8 cellular contexts compared by ENCODE assay signal in the genomic region with DNA sequence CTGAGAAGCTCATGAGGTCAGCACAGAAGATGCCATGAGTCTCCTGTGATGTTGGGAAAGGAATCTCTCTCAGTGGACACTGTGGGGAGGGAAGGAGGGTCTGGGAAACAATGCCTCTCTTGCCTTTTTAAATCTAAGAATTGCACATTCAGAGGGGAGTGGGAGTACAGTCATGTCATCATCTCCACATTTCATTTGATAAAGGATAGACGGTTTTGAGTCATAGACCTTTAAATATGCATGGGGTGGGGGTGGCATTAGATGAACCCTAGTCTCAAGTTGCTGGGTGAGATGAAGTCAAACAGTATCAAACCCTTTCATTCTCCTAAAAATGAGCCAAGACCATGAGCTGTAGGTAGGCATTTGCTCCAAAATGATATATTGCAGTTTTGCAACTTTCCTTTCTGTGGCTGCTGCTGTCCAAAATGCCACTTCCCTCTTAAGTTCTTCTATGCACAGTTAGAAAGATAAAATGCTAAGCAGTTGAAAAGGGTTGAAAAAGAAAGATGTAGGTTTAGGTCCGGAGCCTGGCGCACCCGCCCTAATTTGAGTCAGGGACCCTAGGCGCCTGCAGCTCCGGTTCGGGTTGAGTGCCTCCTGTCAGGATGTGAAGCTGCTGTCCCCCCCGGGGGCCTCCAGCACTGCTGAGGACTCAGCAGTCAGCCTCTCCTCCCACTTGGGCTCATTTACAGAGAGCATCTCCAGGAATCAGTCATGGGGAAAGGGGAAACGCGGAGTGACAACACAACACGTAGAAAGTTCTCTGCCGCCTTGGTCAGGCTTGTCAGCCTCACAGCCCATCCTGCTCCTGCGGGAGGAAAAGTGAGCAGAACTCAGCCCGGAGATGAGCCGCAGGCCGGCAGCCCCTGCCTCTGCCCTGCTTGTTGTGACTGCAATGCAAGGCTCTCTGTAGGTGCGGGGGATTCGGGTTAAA.
DNase-seq lines count a peak whose midpoint lies in the region; ATAC-seq, FAIRE-seq and TF ChIP-seq lines count a peak whose summit lies in the region.

No MANE protein-coding gene starts in this region.

- no peak overlapping the region for H3K27ac ChIP-seq in SU-DHL-6 (ENCODE audit: low read depth, low read length)
- H3K27ac ChIP-seq in astrocyte (ENCODE audit: low read depth, low read length) = no peak overlapping the region
- peak overlapping the region in 1 of 2 donors; percentile 66 for H3K27ac ChIP-seq in mucosa of rectum (ENCODE audit: low read depth in 2 of 2, low read length in 2 of 2)
- no peak overlapping the region for H3K27ac ChIP-seq in suprapubic skin

- H3K9ac ChIP-seq in SU-DHL-6 (ENCODE audit: low read length) (no peak overlapping the region), astrocyte (ENCODE audit: low read length) (no peak overlapping the region), mucosa of rectum (ENCODE audit: low read depth in 1 of 2, low read length in 2 of 2) (peak overlapping the region; percentile 18 to 52)

- H3K4me1 Mint-ChIP-seq in astrocyte (ENCODE audit: low read depth, unreplicated experiment) = peaks cover 38% of the 10 kb centered on the region

- peaks cover 3% of the 10 kb centered on the region for H3K9me3 Mint-ChIP-seq in astrocyte (ENCODE audit: unreplicated experiment)

- no peak for TF ChIP-seq POLR2A in suprapubic skin (IDR thresholded peaks at IDR 0.05)

- H3K79me2 ChIP-seq in SU-DHL-6 (ENCODE audit: insufficient read depth, low read length) (no peaks in the 10 kb centered on the region), astrocyte (ENCODE audit: insufficient read depth, low read length) (no peaks in the 10 kb centered on the region)

- H3K36me3 Mint-ChIP-seq in astrocyte (ENCODE audit: low read depth, unreplicated experiment) = no peaks in the 10 kb centered on the region

- H2AFZ ChIP-seq in SU-DHL-6 (ENCODE audit: low read depth, low read length, severe bottlenecking) = no peak overlapping the region
- peak overlapping the region; percentile 30 for H2AFZ ChIP-seq in astrocyte (ENCODE audit: low read depth, low read length)

- peak overlapping the region; percentile 6 for H3K27ac Mint-ChIP-seq in astrocyte (ENCODE audit: unreplicated experiment)

- no peak for TF ChIP-seq EP300 in suprapubic skin (IDR thresholded peaks at IDR 0.05)

- H3K4me1 ChIP-seq in astrocyte (ENCODE audit: insufficient read depth, low read length) (peaks cover 17% of the 10 kb centered on the region), mucosa of rectum (ENCODE audit: control insufficient read depth in 2 of 2, insufficient read depth in 2 of 2, low read length in 2 of 2) (peaks cover 0 to 4% of the 10 kb centered on the region in 2 donors), suprapubic skin (peaks cover 12% of the 10 kb centered on the region)

- no peak for DNase-seq in AG10803 (ENCODE audit: low read depth)
- peak; percentile 22 for DNase-seq in astrocyte (ENCODE audit: low read depth)
- no peak for DNase-seq in suprapubic skin (ENCODE audit: low spot score in 2 of 2)
- no peak for DNase-seq in NCI-H2107 treated with DMSO at 0.1 percent for 48 hours (lab: John Stamatoyannopoulos, UW; ENCODE audit: unreplicated experiment)

- peak; percentile 50 for ATAC-seq in GM21529 (IDR thresholded peaks at IDR 0.05; ENCODE audit: unreplicated experiment)
- ATAC-seq in HG03521 (IDR thresholded peaks at IDR 0.05; ENCODE audit: unreplicated experiment) = no peak

- no peaks in the 10 kb centered on the region for H3K27me3 ChIP-seq in SU-DHL-6 (ENCODE audit: low read length)
- no peaks in the 10 kb centered on the region for H3K27me3 ChIP-seq in astrocyte (ENCODE audit: insufficient read depth, low read length)
- no peaks in the 10 kb centered on the region for H3K27me3 ChIP-seq in mucosa of rectum (ENCODE audit: control insufficient read depth in 2 of 2, insufficient read depth in 2 of 2, low read length in 2 of 2)
- no peaks in the 10 kb centered on the region for H3K27me3 ChIP-seq in suprapubic skin

- peak overlapping the region; percentile 35 for H3K4me2 ChIP-seq in SU-DHL-6 (ENCODE audit: low read depth, low read length, poor library complexity, severe bottlenecking)
- H3K4me2 ChIP-seq in astrocyte (ENCODE audit: low read length) = peak overlapping the region; percentile 42

- TF ChIP-seq CTCF in AG10803 (conservative IDR thresholded peaks at IDR 0.05; ENCODE audit: low read length) = no peak
- TF ChIP-seq CTCF in SU-DHL-6 (IDR thresholded peaks at IDR 0.05; ENCODE audit: insufficient read depth, low read length, poor library complexity, severe bottlenecking) = no peak
- TF ChIP-seq CTCF in astrocyte (IDR thresholded peaks at IDR 0.05; ENCODE audit: insufficient read depth, low read depth, low read length) = no peak
- no peak for TF ChIP-seq CTCF in suprapubic skin (IDR thresholded peaks at IDR 0.05)

- no peaks in the 10 kb centered on the region for H3K27me3 Mint-ChIP-seq in astrocyte (ENCODE audit: low read depth, unreplicated experiment)

- WGBS in suprapubic skin = 68% methylated on average over 18 of the region's 18 CpGs

- H4K20me1 ChIP-seq in SU-DHL-6 (ENCODE audit: low read depth, low read length) (no peaks in the 10 kb centered on the region), astrocyte (ENCODE audit: insufficient read depth, low read length) (no peaks in the 10 kb centered on the region)

- H3K9me3 ChIP-seq in SU-DHL-6 (ENCODE audit: insufficient read depth, low read length) (no peaks in the 10 kb centered on the region), astrocyte (ENCODE audit: insufficient read depth, low read depth, low read length) (no peaks in the 10 kb centered on the region), mucosa of rectum (ENCODE audit: control insufficient read depth in 2 of 2, low read length in 2 of 2) (no peaks in the 10 kb centered on the region), suprapubic skin (no peaks in the 10 kb centered on the region)

- no peaks in the 10 kb centered on the region for H3F3A ChIP-seq in SU-DHL-6 (ENCODE audit: insufficient read depth)

- H3K4me3 Mint-ChIP-seq in astrocyte (ENCODE audit: unreplicated experiment) = no peak overlapping the region

- no peaks in the 10 kb centered on the region for H3K36me3 ChIP-seq in SU-DHL-6 (ENCODE audit: low read length)
- H3K36me3 ChIP-seq in astrocyte (ENCODE audit: insufficient read depth, low read length) = no peaks in the 10 kb centered on the region
- no peaks in the 10 kb centered on the region for H3K36me3 ChIP-seq in mucosa of rectum (ENCODE audit: control insufficient read depth in 2 of 2, insufficient read depth in 2 of 2, low read length in 2 of 2)
- H3K36me3 ChIP-seq in suprapubic skin = no peaks in the 10 kb centered on the region

- no peak for FAIRE-seq in astrocyte (lab: Jason Lieb, UNC)

- H3K4me3 ChIP-seq in AG10803 (ENCODE audit: low read length) = peak overlapping the region; percentile 44
- no peak overlapping the region for H3K4me3 ChIP-seq in SU-DHL-6 (ENCODE audit: insufficient read depth, low read length, poor library complexity, severe bottlenecking)
- H3K4me3 ChIP-seq in astrocyte (ENCODE audit: insufficient read depth, low read depth, low read length) = no peak overlapping the region
- H3K4me3 ChIP-seq in mucosa of rectum (ENCODE audit: low read length in 2 of 2) = peak overlapping the region; percentile 47 to 65
- peak overlapping the region; percentile 38 for H3K4me3 ChIP-seq in suprapubic skin

- no peaks in the 10 kb centered on the region for H3K9me2 ChIP-seq in SU-DHL-6 (replicated peaks; ENCODE audit: insufficient read depth, low read length)

Comparison
In these comparisons a context has a peak if more than half of its experiments do, and no peak if none do; other contexts are left out.
1. H3K4me3 ChIP-seq: peak in AG10803 (single experiment), mucosa of rectum (2 of 2) and suprapubic skin (single experiment); none in SU-DHL-6 (single experiment) and astrocyte (single experiment).
2. H3K9ac ChIP-seq: peak in mucosa of rectum (2 of 2); none in SU-DHL-6 (single experiment) and astrocyte (single experiment).